ENCODE assay signal across 12 cellular contexts in genomic region chr10:46555366-46555712, GRCh38. TPM values are rescaled to one million over a fixed set of nuclear protein-coding genes. Genes with fewer than 3 reads are reported as not detected.
DNase-seq lines count a peak whose midpoint lies in the region; ATAC-seq and TF ChIP-seq lines count a peak whose summit lies in the region.
"Had no signal": no experiment of that assay in that cellular context is flagged by ENCODE, and none has a peak within 500 bp of the region (broad histone marks: within the 10 kb centered on the region; RNA-seq: fewer than 3 reads in every experiment).

No MANE protein-coding gene starts in this region.

- H3K9ac ChIP-seq in ES-I3 (ENCODE audit: low read depth, low read length) (peak overlapping the region; percentile 77), endodermal cell (ENCODE audit: extremely low read depth, low read length, poor library complexity, severe bottlenecking) (no peak overlapping the region), mucosa of stomach (ENCODE audit: low read length) (peak overlapping the region; percentile 70)

- intact Hi-C loops in esophagus muscularis mucosa (cut with DNase I): no loop called here

- H3K27me3 Mint-ChIP-seq in endodermal cell (ENCODE audit: insufficient read depth): no peaks in the 10 kb centered on the region
- H3K27me3 Mint-ChIP-seq in T-helper 2 cell treated with Interferon-gamma antibody and Interleukin-4, amounts not matched to agents 5 μg/mL and 100 μg/mL, for 36 hours (ENCODE audit: low read depth): no peaks in the 10 kb centered on the region

- no peak for TF ChIP-seq EP300 in esophagus muscularis mucosa (IDR thresholded peaks at IDR 0.05)

- TF ChIP-seq CTCF in endodermal cell (conservative IDR thresholded peaks at IDR 0.05) (no peak), esophagus muscularis mucosa (IDR thresholded peaks at IDR 0.05) (no peak)

- H3K36me3 Mint-ChIP-seq in endodermal cell (ENCODE audit: low read depth): no peaks in the 10 kb centered on the region
- H3K36me3 Mint-ChIP-seq in T-helper 2 cell treated with Interferon-gamma antibody and Interleukin-4, amounts not matched to agents 5 μg/mL and 100 μg/mL, for 36 hours (ENCODE audit: low read depth): no peaks in the 10 kb centered on the region

- H3K4me3 ChIP-seq in endodermal cell (ENCODE audit: low read length): peak overlapping the region; percentile 80
- peak overlapping the region; percentile 37 for H3K4me3 ChIP-seq in mucosa of stomach (ENCODE audit: low read length)
- H3K4me3 ChIP-seq in esophagus muscularis mucosa: no peak overlapping the region

- H3K27me3 ChIP-seq in endodermal cell (ENCODE audit: control insufficient read depth, insufficient read depth, low read length, poor library complexity, severe bottlenecking) (peaks cover 44% of the 10 kb centered on the region), mucosa of stomach (ENCODE audit: control insufficient read depth, insufficient read depth, low read length) (peaks cover 33% of the 10 kb centered on the region), esophagus muscularis mucosa (peaks cover 14 to 84% (median 26%) of the 10 kb centered on the region in 4 donors)

- no peak for TF ChIP-seq POLR2A in esophagus muscularis mucosa (IDR thresholded peaks at IDR 0.05; ENCODE audit: low read depth)

- WGBS in endodermal cell (ENCODE audit: insufficient coverage in 1 of 2, insufficient read length in 1 of 2), 2 experiments: 75 to 78% methylated on average over 4 of the region's 4 CpGs
- WGBS in esophagus muscularis mucosa: 72% methylated on average over 3 of the region's 4 CpGs

- no peaks in the 10 kb centered on the region for H3K9me3 ChIP-seq in ES-I3 (ENCODE audit: control insufficient read depth, insufficient read depth, low read length)
- H3K9me3 ChIP-seq in endodermal cell (ENCODE audit: control insufficient read depth, low read length): no peaks in the 10 kb centered on the region
- H3K9me3 ChIP-seq in mucosa of stomach (ENCODE audit: control insufficient read depth, low read length): no peaks in the 10 kb centered on the region
- H3K9me3 ChIP-seq in esophagus muscularis mucosa: no peaks in the 10 kb centered on the region
- H3K9me3 ChIP-seq: neutrophil had no signal

- H3K4me1 ChIP-seq in ES-I3 (ENCODE audit: insufficient read depth, low read length) (peaks cover 6% of the 10 kb centered on the region), endodermal cell (ENCODE audit: control insufficient read depth, insufficient read depth, low read length) (peaks cover 11% of the 10 kb centered on the region), mucosa of stomach (ENCODE audit: control insufficient read depth, insufficient read depth, low read length) (peaks cover 64% of the 10 kb centered on the region), esophagus muscularis mucosa (peaks cover 13 to 17% (median 15%) of the 10 kb centered on the region in 4 donors)

- no peak overlapping the region for H3K27ac ChIP-seq in endodermal cell (ENCODE audit: low read depth, low read length)
- H3K27ac ChIP-seq in esophagus muscularis mucosa (replicated peaks in 1 of 4): no peak overlapping the region
- H3K27ac ChIP-seq: neutrophil had no signal

- H3K27ac Mint-ChIP-seq in endodermal cell: no peak overlapping the region
- H3K27ac Mint-ChIP-seq in T-helper 2 cell treated with Interferon-gamma antibody and Interleukin-4, amounts not matched to agents 5 μg/mL and 100 μg/mL, for 36 hours: no peak overlapping the region
- H3K27ac Mint-ChIP-seq: activated T-helper 2 cell treated with anti-CD3 and anti-CD28 coated beads, Interferon-gamma antibody, Interleukin-2, Interleukin-4, amounts not matched to agents 10 μg/mL and 5 μg/mL and 100 μg/mL, durations not matched to agents 14 hours and 24 hours and 36 hours had no signal

- no peak overlapping the region for H3K4me3 Mint-ChIP-seq in endodermal cell
- no peak overlapping the region for H3K4me3 Mint-ChIP-seq in T-helper 2 cell treated with Interferon-gamma antibody and Interleukin-4, amounts not matched to agents 5 μg/mL and 100 μg/mL, for 36 hours

- ATAC-seq in GM21717 (IDR thresholded peaks at IDR 0.05; ENCODE audit: unreplicated experiment): no peak

- peaks cover 8% of the 10 kb centered on the region for H3K4me1 Mint-ChIP-seq in endodermal cell
- peaks cover 2% of the 10 kb centered on the region for H3K4me1 Mint-ChIP-seq in T-helper 2 cell treated with Interferon-gamma antibody and Interleukin-4, amounts not matched to agents 5 μg/mL and 100 μg/mL, for 36 hours (ENCODE audit: low read depth)

- DNase-seq in 8988T (peak; percentile 26), endodermal cell (peak; percentile 68), esophagus muscularis mucosa (ENCODE audit: extremely low spot score) (no peak), NCI-H1417 (lab: John Stamatoyannopoulos, UW) (no peak)
- no peak for DNase-seq in T-helper 2 cell treated with Interferon-gamma antibody and Interleukin-4, amounts not matched to agents 5 μg/mL and 100 μg/mL, for 36 hours (ENCODE audit: low spot score)
- DNase-seq: GDM1, NCI-H2107 had no signal

- H3K36me3 ChIP-seq in ES-I3 (ENCODE audit: insufficient read depth, low read length): no peaks in the 10 kb centered on the region
- no peaks in the 10 kb centered on the region for H3K36me3 ChIP-seq in endodermal cell (ENCODE audit: control insufficient read depth, insufficient read depth, low read length)
- peaks cover 3% of the 10 kb centered on the region for H3K36me3 ChIP-seq in mucosa of stomach (ENCODE audit: control insufficient read depth, insufficient read depth, low read length)
- no peaks in the 10 kb centered on the region for H3K36me3 ChIP-seq in esophagus muscularis mucosa
- H3K36me3 ChIP-seq: neutrophil had no signal

- no peaks in the 10 kb centered on the region for H3K9me3 Mint-ChIP-seq in endodermal cell
- H3K9me3 Mint-ChIP-seq in T-helper 2 cell treated with Interferon-gamma antibody and Interleukin-4, amounts not matched to agents 5 μg/mL and 100 μg/mL, for 36 hours: no peaks in the 10 kb centered on the region
- H3K9me3 Mint-ChIP-seq: activated T-helper 2 cell treated with anti-CD3 and anti-CD28 coated beads, Interferon-gamma antibody, Interleukin-2, Interleukin-4, amounts not matched to agents 10 μg/mL and 5 μg/mL and 100 μg/mL, durations not matched to agents 14 hours and 24 hours and 36 hours had no signal

RNA-seq across cellular contexts. Expression of gene GPRIN2, which starts 1.1 kb away (rescaled TPM):
- total RNA-seq in endodermal cell: 10 to 100 TPM; 16.1 to 25.2 TPM
- polyA plus RNA-seq in endodermal cell (2013, experiment 1 of 2): 4.7 TPM
- 3.0 TPM for polyA plus RNA-seq in endodermal cell (2013, experiment 2 of 2)
- total RNA-seq in esophagus muscularis mucosa: 1 to 10 TPM in 2 of 4 donors, not detected in 2; 1.3 to 2.2 TPM
- total RNA-seq: activated T-helper 2 cell treated with anti-CD3 and anti-CD28 coated beads, Interferon-gamma antibody, Interleukin-2, Interleukin-4, amounts not matched to agents 10 μg/mL and 5 μg/mL and 100 μg/mL, durations not matched to agents 14 hours and 24 hours and 36 hours had no signal

RNA-seq across cellular contexts. Expression of gene SYT15, which starts 23.6 kb away (rescaled TPM):
- total RNA-seq in endodermal cell (1 to 10 TPM; 1.3 to 3.2 TPM), esophagus muscularis mucosa (1 to 10 TPM; 2.1 to 7.4 (median 5.4) TPM)
- polyA plus RNA-seq in endodermal cell (2013, experiment 1 of 2): 0.50 TPM
- 0.58 TPM for polyA plus RNA-seq in endodermal cell (2013, experiment 2 of 2)

Comparison
In these comparisons a context has a peak if more than half of its experiments do, and no peak if none do; other contexts are left out.
1. DNase-seq: peak in 8988T (single experiment) and endodermal cell (single experiment); none in esophagus muscularis mucosa (single experiment), T-helper 2 cell treated with Interferon-gamma antibody and Interleukin-4, amounts not matched to agents 5 μg/mL and 100 μg/mL, for 36 hours (single experiment) and NCI-H1417 (0 of 3).
2. H3K4me3 ChIP-seq: peak in endodermal cell (single experiment) and mucosa of stomach (single experiment); none in esophagus muscularis mucosa (0 of 4).
3. RNA of gene GPRIN2, which starts 1.1 kb away (total RNA-seq): 16.1 to 25.2 TPM in endodermal cell; 1.3 to 2.2 TPM in esophagus muscularis mucosa; every median in the first group is over 4 times any median in the second.